Comparison of ENCODE assay signal across 1 cellular context in the genomic region with DNA sequence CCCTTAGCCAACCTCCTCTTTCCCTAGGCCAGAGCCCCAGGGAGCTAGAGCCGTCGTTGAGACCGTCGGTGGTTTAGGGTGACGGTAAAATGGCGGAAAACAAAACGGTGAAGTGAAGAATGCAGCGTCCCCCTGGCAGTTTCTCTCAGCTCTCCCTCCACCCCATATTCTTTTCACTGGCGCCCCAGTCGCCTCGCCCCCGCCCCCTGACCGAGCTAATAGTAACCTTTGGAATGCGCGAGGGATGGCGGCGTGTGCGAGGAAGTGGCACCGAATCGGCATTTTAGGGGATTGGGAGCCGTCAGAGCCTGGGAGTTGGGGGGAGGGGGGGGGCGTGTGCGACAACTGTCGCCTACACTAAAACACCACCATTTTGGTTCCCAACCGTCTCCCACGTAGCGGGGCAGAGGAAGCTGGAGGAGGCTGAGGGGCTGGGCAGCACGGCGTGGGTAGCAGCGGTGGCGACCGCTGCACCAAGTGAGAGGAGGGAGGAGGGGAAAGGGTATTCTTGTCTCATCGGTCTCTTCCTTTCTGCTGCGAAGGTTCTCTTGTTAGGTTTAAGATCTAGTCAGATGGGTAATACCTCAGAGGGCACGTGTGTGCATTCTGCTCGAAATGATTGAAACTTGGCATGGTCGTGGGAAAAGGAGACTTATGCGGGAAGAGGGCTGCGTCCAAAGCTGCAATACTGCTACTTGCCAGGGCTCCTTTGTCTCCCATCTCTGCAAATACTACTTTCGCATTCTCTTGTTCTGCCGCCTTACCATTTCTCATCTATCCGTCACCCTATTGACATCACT.
TF ChIP-seq lines count a peak whose summit lies in the region.

No MANE protein-coding gene starts in this region.

TF ChIP-seq in HEK293, 187 proteins besides CTCF, POLR2A, EP300 and RAD21 (continued from another document):
- TF ChIP-seq ZNF830 (tag by site-specific recombination; IDR thresholded peaks at IDR 0.05; ENCODE audit: low read depth) (no peak), ZNF776 (tag by site-specific recombination; IDR thresholded peaks at IDR 0.05; ENCODE audit: borderline replicate concordance) (no peak), ZBTB20 (tag by site-specific recombination; IDR thresholded peaks at IDR 0.05) (peak; percentile 26; the same call in 1 of the 2 replicates), ZNF837 (tag by site-specific recombination; IDR thresholded peaks at IDR 0.05) (no peak), ZNF843 (tag by site-specific recombination; IDR thresholded peaks at IDR 0.05) (no peak), ZNF558 (tag by site-specific recombination; IDR thresholded peaks at IDR 0.05) (no peak), GLIS1 (tag by site-specific recombination; IDR thresholded peaks at IDR 0.05) (peak; percentile 31; the same call in 1 of the 2 replicates), GLIS2 (tag by site-specific recombination; IDR thresholded peaks at IDR 0.05) (0 out of 2 replicates have a peak, but pooled peaks have one; percentile 15), ZNF501 (tag by site-specific recombination; IDR thresholded peaks at IDR 0.05) (no peak), KLF7 (tag by site-specific recombination; IDR thresholded peaks at IDR 0.05; ENCODE audit: borderline replicate concordance) (no peak), FEZF1 (tag by site-specific recombination; IDR thresholded peaks at IDR 0.05) (no peak), ZNF157 (tag by site-specific recombination; IDR thresholded peaks at IDR 0.05) (no peak), EGR2 (tag by site-specific recombination; IDR thresholded peaks at IDR 0.05; ENCODE audit: low read depth) (peak; percentile 91), ZNF660 (tag by site-specific recombination; IDR thresholded peaks at IDR 0.05) (no peak)
- TF ChIP-seq, protein P1, sequence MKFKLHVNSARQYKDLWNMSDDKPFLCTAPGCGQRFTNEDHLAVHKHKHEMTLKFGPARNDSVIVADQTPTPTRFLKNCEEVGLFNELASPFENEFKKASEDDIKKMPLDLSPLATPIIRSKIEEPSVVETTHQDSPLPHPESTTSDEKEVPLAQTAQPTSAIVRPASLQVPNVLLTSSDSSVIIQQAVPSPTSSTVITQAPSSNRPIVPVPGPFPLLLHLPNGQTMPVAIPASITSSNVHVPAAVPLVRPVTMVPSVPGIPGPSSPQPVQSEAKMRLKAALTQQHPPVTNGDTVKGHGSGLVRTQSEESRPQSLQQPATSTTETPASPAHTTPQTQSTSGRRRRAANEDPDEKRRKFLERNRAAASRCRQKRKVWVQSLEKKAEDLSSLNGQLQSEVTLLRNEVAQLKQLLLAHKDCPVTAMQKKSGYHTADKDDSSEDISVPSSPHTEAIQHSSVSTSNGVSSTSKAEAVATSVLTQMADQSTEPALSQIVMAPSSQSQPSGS (tag by site-specific recombination; IDR thresholded peaks at IDR 0.05; ENCODE audit: low read depth), result 0 out of 2 replicates have a peak, but pooled peaks have one; percentile 5
- TF ChIP-seq, protein P2, sequence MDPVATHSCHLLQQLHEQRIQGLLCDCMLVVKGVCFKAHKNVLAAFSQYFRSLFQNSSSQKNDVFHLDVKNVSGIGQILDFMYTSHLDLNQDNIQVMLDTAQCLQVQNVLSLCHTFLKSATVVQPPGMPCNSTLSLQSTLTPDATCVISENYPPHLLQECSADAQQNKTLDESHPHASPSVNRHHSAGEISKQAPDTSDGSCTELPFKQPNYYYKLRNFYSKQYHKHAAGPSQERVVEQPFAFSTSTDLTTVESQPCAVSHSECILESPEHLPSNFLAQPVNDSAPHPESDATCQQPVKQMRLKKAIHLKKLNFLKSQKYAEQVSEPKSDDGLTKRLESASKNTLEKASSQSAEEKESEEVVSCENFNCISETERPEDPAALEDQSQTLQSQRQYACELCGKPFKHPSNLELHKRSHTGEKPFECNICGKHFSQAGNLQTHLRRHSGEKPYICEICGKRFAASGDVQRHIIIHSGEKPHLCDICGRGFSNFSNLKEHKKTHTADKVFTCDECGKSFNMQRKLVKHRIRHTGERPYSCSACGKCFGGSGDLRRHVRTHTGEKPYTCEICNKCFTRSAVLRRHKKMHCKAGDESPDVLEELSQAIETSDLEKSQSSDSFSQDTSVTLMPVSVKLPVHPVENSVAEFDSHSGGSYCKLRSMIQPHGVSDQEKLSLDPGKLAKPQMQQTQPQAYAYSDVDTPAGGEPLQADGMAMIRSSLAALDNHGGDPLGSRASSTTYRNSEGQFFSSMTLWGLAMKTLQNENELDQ (tag by site-specific recombination; IDR thresholded peaks at IDR 0.05; ENCODE audit: low read depth), result no peak
- TF ChIP-seq, protein P3, sequence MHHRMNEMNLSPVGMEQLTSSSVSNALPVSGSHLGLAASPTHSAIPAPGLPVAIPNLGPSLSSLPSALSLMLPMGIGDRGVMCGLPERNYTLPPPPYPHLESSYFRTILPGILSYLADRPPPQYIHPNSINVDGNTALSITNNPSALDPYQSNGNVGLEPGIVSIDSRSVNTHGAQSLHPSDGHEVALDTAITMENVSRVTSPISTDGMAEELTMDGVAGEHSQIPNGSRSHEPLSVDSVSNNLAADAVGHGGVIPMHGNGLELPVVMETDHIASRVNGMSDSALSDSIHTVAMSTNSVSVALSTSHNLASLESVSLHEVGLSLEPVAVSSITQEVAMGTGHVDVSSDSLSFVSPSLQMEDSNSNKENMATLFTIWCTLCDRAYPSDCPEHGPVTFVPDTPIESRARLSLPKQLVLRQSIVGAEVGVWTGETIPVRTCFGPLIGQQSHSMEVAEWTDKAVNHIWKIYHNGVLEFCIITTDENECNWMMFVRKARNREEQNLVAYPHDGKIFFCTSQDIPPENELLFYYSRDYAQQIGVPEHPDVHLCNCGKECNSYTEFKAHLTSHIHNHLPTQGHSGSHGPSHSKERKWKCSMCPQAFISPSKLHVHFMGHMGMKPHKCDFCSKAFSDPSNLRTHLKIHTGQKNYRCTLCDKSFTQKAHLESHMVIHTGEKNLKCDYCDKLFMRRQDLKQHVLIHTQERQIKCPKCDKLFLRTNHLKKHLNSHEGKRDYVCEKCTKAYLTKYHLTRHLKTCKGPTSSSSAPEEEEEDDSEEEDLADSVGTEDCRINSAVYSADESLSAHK (tag by site-specific recombination; IDR thresholded peaks at IDR 0.05), result no peak
- TF ChIP-seq, protein P4, sequence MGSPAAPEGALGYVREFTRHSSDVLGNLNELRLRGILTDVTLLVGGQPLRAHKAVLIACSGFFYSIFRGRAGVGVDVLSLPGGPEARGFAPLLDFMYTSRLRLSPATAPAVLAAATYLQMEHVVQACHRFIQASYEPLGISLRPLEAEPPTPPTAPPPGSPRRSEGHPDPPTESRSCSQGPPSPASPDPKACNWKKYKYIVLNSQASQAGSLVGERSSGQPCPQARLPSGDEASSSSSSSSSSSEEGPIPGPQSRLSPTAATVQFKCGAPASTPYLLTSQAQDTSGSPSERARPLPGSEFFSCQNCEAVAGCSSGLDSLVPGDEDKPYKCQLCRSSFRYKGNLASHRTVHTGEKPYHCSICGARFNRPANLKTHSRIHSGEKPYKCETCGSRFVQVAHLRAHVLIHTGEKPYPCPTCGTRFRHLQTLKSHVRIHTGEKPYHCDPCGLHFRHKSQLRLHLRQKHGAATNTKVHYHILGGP (tag by site-specific recombination; IDR thresholded peaks at IDR 0.05), result no peak
- TF ChIP-seq, protein P5, sequence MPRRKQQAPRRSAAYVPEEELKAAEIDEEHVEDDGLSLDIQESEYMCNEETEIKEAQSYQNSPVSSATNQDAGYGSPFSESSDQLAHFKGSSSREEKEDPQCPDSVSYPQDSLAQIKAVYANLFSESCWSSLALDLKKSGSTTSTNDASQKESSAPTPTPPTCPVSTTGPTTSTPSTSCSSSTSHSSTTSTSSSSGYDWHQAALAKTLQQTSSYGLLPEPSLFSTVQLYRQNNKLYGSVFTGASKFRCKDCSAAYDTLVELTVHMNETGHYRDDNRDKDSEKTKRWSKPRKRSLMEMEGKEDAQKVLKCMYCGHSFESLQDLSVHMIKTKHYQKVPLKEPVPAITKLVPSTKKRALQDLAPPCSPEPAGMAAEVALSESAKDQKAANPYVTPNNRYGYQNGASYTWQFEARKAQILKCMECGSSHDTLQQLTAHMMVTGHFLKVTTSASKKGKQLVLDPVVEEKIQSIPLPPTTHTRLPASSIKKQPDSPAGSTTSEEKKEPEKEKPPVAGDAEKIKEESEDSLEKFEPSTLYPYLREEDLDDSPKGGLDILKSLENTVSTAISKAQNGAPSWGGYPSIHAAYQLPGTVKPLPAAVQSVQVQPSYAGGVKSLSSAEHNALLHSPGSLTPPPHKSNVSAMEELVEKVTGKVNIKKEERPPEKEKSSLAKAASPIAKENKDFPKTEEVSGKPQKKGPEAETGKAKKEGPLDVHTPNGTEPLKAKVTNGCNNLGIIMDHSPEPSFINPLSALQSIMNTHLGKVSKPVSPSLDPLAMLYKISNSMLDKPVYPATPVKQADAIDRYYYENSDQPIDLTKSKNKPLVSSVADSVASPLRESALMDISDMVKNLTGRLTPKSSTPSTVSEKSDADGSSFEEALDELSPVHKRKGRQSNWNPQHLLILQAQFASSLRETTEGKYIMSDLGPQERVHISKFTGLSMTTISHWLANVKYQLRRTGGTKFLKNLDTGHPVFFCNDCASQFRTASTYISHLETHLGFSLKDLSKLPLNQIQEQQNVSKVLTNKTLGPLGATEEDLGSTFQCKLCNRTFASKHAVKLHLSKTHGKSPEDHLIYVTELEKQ (tag by site-specific recombination; IDR thresholded peaks at IDR 0.05; ENCODE audit: borderline replicate concordance), result no peak
